In genomic region chr1:17342014-17342441, GRCh38 we compare ENCODE assay signal across 19 cellular contexts. TPM values are rescaled to one million over a fixed set of nuclear protein-coding genes. Genes with fewer than 3 reads are reported as not detected.
DNase-seq lines count a peak whose midpoint lies in the region; ATAC-seq and TF ChIP-seq lines count a peak whose summit lies in the region.
"Had no signal": no experiment of that assay in that cellular context is flagged by ENCODE, and none has a peak within 500 bp of the region (broad histone marks: within the 10 kb centered on the region; RNA-seq: fewer than 3 reads in every experiment).

No MANE protein-coding gene starts in this region.

- 0 out of 2 replicates have a peak overlapping the region, but pooled peaks have one; percentile 34 for H3K9ac ChIP-seq in BLaER1
- H3K9ac ChIP-seq: GM23248 had no signal

- intact Hi-C loops in sigmoid colon (cut with DNase I) = no loop called here

- peak; percentile 83 for DNase-seq in chondrocyte (ENCODE audit: low spot score)
- peak; percentile 82 for DNase-seq in mesenteric fat pad (ENCODE audit: low spot score)
- DNase-seq in sigmoid colon = peak; percentile 39
- DNase-seq in NCI-H1930 (lab: John Stamatoyannopoulos, UW) = no peak
- no peak for DNase-seq in NCI-H2107 treated with DMSO at 0.1 percent for 48 hours (lab: John Stamatoyannopoulos, UW; ENCODE audit: unreplicated experiment)
- DNase-seq: AML-193; Calu3; CD8-positive, alpha-beta T cell; DMS 273 treated with DMSO at 0.1 percent for 48 hours; GM23248; H7; HFFc6 had no signal

- peaks cover 21% of the 10 kb centered on the region for H3K4me1 ChIP-seq in BLaER1
- no peaks in the 10 kb centered on the region for H3K4me1 ChIP-seq in sigmoid colon
- H3K4me1 ChIP-seq: A549 had no signal

- H3K36me3 Mint-ChIP-seq in chondrocyte (ENCODE audit: low read depth) = peaks cover 5% of the 10 kb centered on the region
- H3K36me3 Mint-ChIP-seq: CD8-positive, alpha-beta T cell had no signal

- 70 to 82% methylated on average over 17 of the region's 17 CpGs for WGBS in sigmoid colon, 2 donors

- H3K36me3 ChIP-seq in BLaER1 (no peaks in the 10 kb centered on the region), sigmoid colon (no peaks in the 10 kb centered on the region)

- no peak for TF ChIP-seq EP300 in sigmoid colon (IDR thresholded peaks at IDR 0.05)

- no peaks in the 10 kb centered on the region for H4K20me1 ChIP-seq in BLaER1

- H3K4me1 Mint-ChIP-seq in chondrocyte (ENCODE audit: low read depth) = no peaks in the 10 kb centered on the region

- H3K9me3 ChIP-seq in BLaER1 (peaks cover 14% of the 10 kb centered on the region), sigmoid colon (peaks cover 0 to 2% (median 0%) of the 10 kb centered on the region in 4 donors)
- H3K9me3 ChIP-seq: A549 had no signal

- H3K4me2 ChIP-seq in BLaER1 = peak overlapping the region; percentile 17; the same call in 1 of the 2 replicates
- H3K4me2 ChIP-seq: A549 had no signal

- peaks cover 3% of the 10 kb centered on the region for H3K27me3 Mint-ChIP-seq in chondrocyte (ENCODE audit: low read depth)

- H3K4me3 ChIP-seq in BLaER1 = no peak overlapping the region
- no peak overlapping the region for H3K4me3 ChIP-seq in sigmoid colon
- H3K4me3 ChIP-seq: A549, GM23248 had no signal

- no peak for TF ChIP-seq CTCF in chondrocyte (IDR thresholded peaks at IDR 0.05)
- TF ChIP-seq CTCF in sigmoid colon (IDR thresholded peaks at IDR 0.05) = no peak

- peaks cover 10% of the 10 kb centered on the region for H3K9me3 Mint-ChIP-seq in chondrocyte (ENCODE audit: low read depth)

- H3K27ac ChIP-seq in BLaER1 = peak overlapping the region; percentile 30; the same call in 1 of the 2 replicates
- no peak overlapping the region for H3K27ac ChIP-seq in sigmoid colon
- H3K27ac ChIP-seq: 22Rv1, GM23248 had no signal

- no peak for ATAC-seq in GM21515 (IDR thresholded peaks at IDR 0.05; ENCODE audit: unreplicated experiment)
- ATAC-seq: A549; CD8-positive, alpha-beta T cell; HCT116 had no signal

- no peak overlapping the region for H3K4me3 Mint-ChIP-seq in chondrocyte (ENCODE audit: unreplicated experiment)
- H3K4me3 Mint-ChIP-seq: CD8-positive, alpha-beta T cell; HFFc6 had no signal

- TF ChIP-seq POLR2A in sigmoid colon (IDR thresholded peaks at IDR 0.05) = no peak

- H3K27ac Mint-ChIP-seq in chondrocyte (ENCODE audit: unreplicated experiment) = no peak overlapping the region
- H3K27ac Mint-ChIP-seq: CD8-positive, alpha-beta T cell; HFFc6 had no signal

- H3K27me3 ChIP-seq in BLaER1 (no peaks in the 10 kb centered on the region), sigmoid colon (peaks cover 0 to 6% (median 3%) of the 10 kb centered on the region in 3 donors)

RNA-seq across cellular contexts. Expression of gene PADI6, which starts 30.0 kb away (rescaled TPM):
- total RNA-seq in chondrocyte = not detected in 3 replicates
- total RNA-seq in mesenteric fat pad = not detected
- not detected for total RNA-seq in sigmoid colon
- polyA plus RNA-seq in sigmoid colon = not detected
- total RNA-seq: Calu3; CD8-positive, alpha-beta T cell; GM23248; H7; HFFc6; HT-29 had no signal
- polyA plus RNA-seq: A549, BJ, GM23248 had no signal

RNA-seq across cellular contexts. Expression of gene PADI4, which starts 34.0 kb away (rescaled TPM):
- total RNA-seq in chondrocyte (0.60 TPM in 1 of 3 replicates, not detected in the others), mesenteric fat pad (7.0 TPM), sigmoid colon (not detected)
- under 1 TPM in 2 of 3 donors, not detected in 1; 0.44 to 0.60 TPM for polyA plus RNA-seq in sigmoid colon
- total RNA-seq: Calu3, GM23248, HFFc6, HT-29 had no signal
- polyA plus RNA-seq: A549, BJ, GM23248 had no signal

Comparison
In these comparisons a context has a peak if more than half of its experiments do, and no peak if none do; other contexts are left out.
1. DNase-seq: peak in chondrocyte (single experiment), mesenteric fat pad (single experiment) and sigmoid colon (single experiment); none in NCI-H1930 (0 of 2) and NCI-H2107 treated with DMSO at 0.1 percent for 48 hours (single experiment).